Comparison of ENCODE assay signal across 18 cellular contexts in the genomic region with DNA sequence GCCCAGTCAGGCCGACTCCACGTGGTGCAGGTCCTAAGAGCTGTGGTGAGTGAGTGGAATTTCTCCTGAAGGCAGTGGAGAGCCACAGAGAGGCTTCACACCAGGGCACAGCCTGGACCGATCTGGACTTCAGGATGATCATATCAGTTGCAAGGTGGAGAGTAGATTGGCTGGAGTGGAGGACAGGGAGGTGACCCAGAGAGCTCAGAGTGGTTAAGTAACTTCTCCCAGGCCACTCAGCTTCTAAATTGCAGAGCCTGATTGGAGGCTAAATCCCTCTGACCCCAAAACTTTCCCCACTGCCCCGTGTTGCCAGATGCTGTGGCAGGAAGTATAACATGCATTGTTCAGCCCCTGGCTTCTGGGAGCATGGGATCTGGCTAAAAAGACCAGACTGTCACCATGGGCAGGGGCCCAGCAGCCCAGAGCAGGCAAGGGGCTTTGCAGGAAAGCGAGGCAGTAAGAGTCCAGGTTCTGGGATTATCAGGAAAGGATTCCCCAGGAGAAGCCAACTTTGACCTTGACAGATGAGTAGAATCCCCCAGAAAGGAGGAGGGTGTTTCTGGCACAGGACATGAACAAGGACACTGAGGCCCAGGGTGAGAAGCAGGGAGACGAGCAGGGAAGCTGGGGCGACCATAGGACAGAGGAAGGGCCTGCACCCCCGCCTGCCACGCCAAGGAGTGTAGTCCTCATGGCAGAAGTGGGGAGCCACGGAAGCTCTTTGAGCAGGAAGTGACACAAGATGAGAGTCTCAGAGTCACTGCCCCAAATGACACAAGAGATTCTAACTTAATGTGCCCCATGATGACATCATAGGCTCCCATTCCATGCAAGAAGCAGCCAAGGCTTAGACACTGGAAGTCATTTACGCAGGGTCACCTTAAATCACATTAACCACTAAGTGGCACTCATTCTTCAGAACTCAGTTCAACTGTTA. TPM values are rescaled to one million over a fixed set of nuclear protein-coding genes. Genes with fewer than 3 reads are reported as not detected.
A peak's percentile ranks its signal among the peaks of the same experiment; 100 is the strongest.
DNase-seq lines count a peak whose midpoint lies in the region; ATAC-seq, FAIRE-seq and TF ChIP-seq lines count a peak whose summit lies in the region.
"Had no signal": no experiment of that assay in that cellular context is flagged by ENCODE, and none has a peak within 500 bp of the region (broad histone marks: within the 10 kb centered on the region; RNA-seq: fewer than 3 reads in every experiment).

No MANE protein-coding gene starts in this region.

- ATAC-seq in HepG2 (no peak), right lobe of liver (no peak)
- no peak for ATAC-seq in activated CD8-positive, alpha-beta T cell treated with anti-CD3 and anti-CD28 coated beads for 36 hours
- ATAC-seq: activated CD4-positive, CD25-positive, alpha-beta regulatory T cell treated with anti-CD3 and anti-CD28 coated beads, Interleukin-2, amount 50 U/mL, for 24 hours; esophagus mucosa; left colon; SK-N-SH treated with all-trans-retinoic acid at 6 μM for 48 hours had no signal

- no TSS peak for BruUV-seq in HepG2 (replicated peaks; lab: Mats Ljungman, UMichigan)

- peaks cover 46% of the 10 kb centered on the region for H3K4me1 Mint-ChIP-seq in activated CD8-positive, alpha-beta T cell treated with anti-CD3 and anti-CD28 coated beads for 36 hours (ENCODE audit: low read depth)
- peaks cover 19% of the 10 kb centered on the region for H3K4me1 Mint-ChIP-seq in type B pancreatic cell (ENCODE audit: unreplicated experiment)

- no peaks in the 10 kb centered on the region for H3K9me3 Mint-ChIP-seq in activated CD8-positive, alpha-beta T cell treated with anti-CD3 and anti-CD28 coated beads for 36 hours
- no peaks in the 10 kb centered on the region for H3K9me3 Mint-ChIP-seq in type B pancreatic cell

- no peak overlapping the region for H3K9ac ChIP-seq in HepG2 (ENCODE audit: insufficient read depth, low read depth, low read length)

- peaks cover 32% of the 10 kb centered on the region for H3K4me1 ChIP-seq in HepG2 (ENCODE audit: insufficient read depth, low read length)
- peaks cover 0 to 31% (median 14%) of the 10 kb centered on the region in 4 donors for H3K4me1 ChIP-seq in right lobe of liver

- no peak for TF ChIP-seq POLR2A in HepG2 (IDR thresholded peaks at IDR 0.05; ENCODE audit: insufficient read depth in 1 of 2, low read depth in 2 of 2, low read length in 2 of 2)
- TF ChIP-seq POLR2A in right lobe of liver (IDR thresholded peaks at IDR 0.05) = no peak

- H3K36me3 ChIP-seq in HepG2 (replicated peaks in 1 of 2; ENCODE audit: control insufficient read depth in 1 of 2, insufficient read depth in 2 of 2, low read length in 2 of 2) = peaks cover 1 to 16% of the 10 kb centered on the region in 2 experiments; a peak in 2 of 5 replicates
- peaks cover 4 to 36% (median 21%) of the 10 kb centered on the region in 4 donors for H3K36me3 ChIP-seq in right lobe of liver
- H3K36me3 ChIP-seq: colonic mucosa had no signal

- CTCF ChIA-PET in HepG2 (lab: Yijun Ruan, JAX; ENCODE audit: low intra/inter-chr PET ratio, low total read pairs) (no interaction called here), GM10248 (lab: Yijun Ruan, JAX) (interaction anchor here (0.8 to 1.0 kb wide), 3 partner anchors 33 to 197 kb away, joined by 3 to 5 read pairs (median 4); no protein-coding TSS in a partner anchor)
- CTCF ChIA-PET in activated CD8-positive, alpha-beta T cell treated with anti-CD3 and anti-CD28 coated beads for 36 hours (lab: Charles Lee) = no interaction called here

- TF ChIP-seq EP300 in HepG2 (IDR thresholded peaks at IDR 0.05; ENCODE audit: low read depth in 2 of 2, low read length in 2 of 2) = no peak
- TF ChIP-seq EP300 in HepG2 (CRISPR knock-in tag; IDR thresholded peaks at IDR 0.05; ENCODE audit: borderline replicate concordance) = no peak

- H3K9me3 ChIP-seq in HepG2 (ENCODE audit: low read length) (no peaks in the 10 kb centered on the region), right lobe of liver (no peaks in the 10 kb centered on the region)
- H3K9me3 ChIP-seq: colonic mucosa, heart right ventricle had no signal

- in situ Hi-C loops in HepG2 (cut with HindIII; ENCODE audit: extremely low pct_ligation_motif_present, low pct_unique_long_range_greater_than_20kb) = no loop called here
- in situ Hi-C loops in GM13976 (cut with MboI; ENCODE audit: low sequenced_read_pairs, unreplicated experiment) = no loop called here

- H3K27ac ChIP-seq in HepG2 (ENCODE audit: extremely low read length, insufficient read depth, low read length) = no peak overlapping the region
- H3K27ac ChIP-seq in right lobe of liver = no peak overlapping the region
- H3K27ac ChIP-seq: colonic mucosa, heart right ventricle had no signal

- no peak for TF ChIP-seq CTCF in HepG2 (CRISPR knock-in tag; IDR thresholded peaks at IDR 0.05)
- no peak for TF ChIP-seq CTCF in right lobe of liver (IDR thresholded peaks at IDR 0.05)
- TF ChIP-seq CTCF in activated CD8-positive, alpha-beta T cell treated with anti-CD3 and anti-CD28 coated beads for 36 hours (IDR thresholded peaks at IDR 0.05) = no peak
- TF ChIP-seq CTCF in fibroblast of mammary gland (conservative IDR thresholded peaks at IDR 0.05; ENCODE audit: control insufficient read depth, insufficient read depth, low read depth, low read length) = no peak
- TF ChIP-seq CTCF in type B pancreatic cell (conservative IDR thresholded peaks at IDR 0.05) = no peak
- no peak for TF ChIP-seq CTCF in GM10248 (IDR thresholded peaks at IDR 0.05; ENCODE audit: control extremely low read depth, extremely low read depth, low read depth, missing control alignments)
- no peak for TF ChIP-seq CTCF in GM13976 (IDR thresholded peaks at IDR 0.05; ENCODE audit: borderline replicate concordance, control extremely low read depth, extremely low read depth, insufficient read depth, missing control alignments)

- H3K27me3 ChIP-seq in HepG2 (ENCODE audit: control insufficient read depth in 1 of 2, insufficient read depth in 2 of 2, low read length in 2 of 2) = no peaks in the 10 kb centered on the region
- H3K27me3 ChIP-seq in right lobe of liver = no peaks in the 10 kb centered on the region
- H3K27me3 ChIP-seq: colonic mucosa, heart right ventricle had no signal

- H3K79me2 ChIP-seq in HepG2 (ENCODE audit: insufficient read depth, low read length) = peaks cover 11% of the 10 kb centered on the region

- intact Hi-C loops in HepG2 (cut with micrococcal nuclease; ENCODE audit: unreplicated experiment) = no loop called here
- intact Hi-C loops in right lobe of liver (cut with DNase I) = no loop called here
- intact Hi-C loops in activated CD8-positive, alpha-beta T cell treated with anti-CD3 and anti-CD28 coated beads for 36 hours (cut with micrococcal nuclease) = no loop called here

- POLR2A ChIA-PET in HepG2 (lab: Yijun Ruan, JAX) = no interaction called here
- POLR2A ChIA-PET in activated CD8-positive, alpha-beta T cell treated with anti-CD3 and anti-CD28 coated beads for 36 hours (lab: Charles Lee) = interaction anchor here (0.6 kb wide), 1 partner anchor 12 kb away, joined by 3 read pairs; no protein-coding TSS in a partner anchor
- POLR2A ChIA-PET in GM10248 (lab: Yijun Ruan, JAX) = no interaction called here

- 96% methylated on average over 11 of the region's 11 CpGs for WGBS in HepG2 (ENCODE audit: low lambda C conversion rate)
- WGBS in right lobe of liver (ENCODE audit: insufficient coverage, low coverage, low lambda C conversion rate, missing lambda C conversion rate) = 76% methylated on average over 8 of the region's 11 CpGs

- H4K20me1 ChIP-seq in HepG2 (ENCODE audit: insufficient read depth, low read length) = no peaks in the 10 kb centered on the region; the same call in none of the 2 replicates

- TF ChIP-seq RAD21 in HepG2 (CRISPR knock-in tag; IDR thresholded peaks at IDR 0.05) = no peak

- H3K4me3 ChIP-seq in HepG2 (replicated peaks in 1 of 3; ENCODE audit: insufficient read depth in 1 of 3, low read depth in 2 of 3, low read length in 3 of 3) = no peak overlapping the region
- H3K4me3 ChIP-seq in right lobe of liver = no peak overlapping the region
- no peak overlapping the region for H3K4me3 ChIP-seq in fibroblast of mammary gland (ENCODE audit: control insufficient read depth, low read depth, low read length)
- H3K4me3 ChIP-seq: colonic mucosa, heart right ventricle had no signal

- no peak for DNase-seq in HepG2 (ENCODE audit: low spot score)
- no peak for DNase-seq in right lobe of liver
- DNase-seq in activated CD8-positive, alpha-beta T cell treated with anti-CD3 and anti-CD28 coated beads for 36 hours = no peak
- peak; percentile 29 for DNase-seq in fibroblast of mammary gland (ENCODE audit: low read depth)
- DNase-seq in type B pancreatic cell (ENCODE audit: extremely low spot score, unreplicated experiment) = no peak
- DNase-seq in GM10248 (ENCODE audit: extremely low spot score) = no peak
- no peak for DNase-seq in NAMALWA (ENCODE audit: low spot score)
- no peak for DNase-seq in GM13976 (ENCODE audit: low spot score)
- DNase-seq: activated gamma-delta T cell treated with Interleukin-2 at 50 U/mL for 16 hours; colonic mucosa; heart right ventricle; NCI-H1092; NCI-H226; stimulated activated CD4-positive, alpha-beta T cell treated with anti-CD3 and anti-CD28 coated beads, Interleukin-1b, Interleukin-23, amount 100 ng/mL, for 48 hours had no signal

- no peak overlapping the region for H2AFZ ChIP-seq in HepG2 (ENCODE audit: low read length)

- H3K36me3 Mint-ChIP-seq in activated CD8-positive, alpha-beta T cell treated with anti-CD3 and anti-CD28 coated beads for 36 hours (ENCODE audit: low read depth) = peaks cover 11% of the 10 kb centered on the region
- H3K36me3 Mint-ChIP-seq in type B pancreatic cell = peaks cover 7% of the 10 kb centered on the region

- no peaks in the 10 kb centered on the region for H3K27me3 Mint-ChIP-seq in activated CD8-positive, alpha-beta T cell treated with anti-CD3 and anti-CD28 coated beads for 36 hours
- H3K27me3 Mint-ChIP-seq in type B pancreatic cell = no peaks in the 10 kb centered on the region

- peak overlapping the region; percentile 72 for H3K27ac Mint-ChIP-seq in activated CD8-positive, alpha-beta T cell treated with anti-CD3 and anti-CD28 coated beads for 36 hours
- peak overlapping the region; percentile 53 for H3K27ac Mint-ChIP-seq in type B pancreatic cell

- H3K4me2 ChIP-seq in HepG2 (ENCODE audit: low read depth, low read length) = no peak overlapping the region

- no peak for FAIRE-seq in HepG2 (lab: Jason Lieb, UNC)

- H3K4me3 Mint-ChIP-seq in activated CD8-positive, alpha-beta T cell treated with anti-CD3 and anti-CD28 coated beads for 36 hours = no peak overlapping the region
- H3K4me3 Mint-ChIP-seq in type B pancreatic cell = no peak overlapping the region

RNA-seq across cellular contexts. Expression of a gene that starts 4.8 kb away (rescaled TPM):
- total RNA-seq in HepG2 (2016; rRNA removed; fragmentation: Illumina TruSeq; extraction: Trizol) (6.1 and 7.0 TPM in 2 replicates), right lobe of liver (100 to 1,000 TPM in 3 of 6 experiments, 10 to 100 TPM in 3; 11.6 to 134 (median 83.9) TPM), type B pancreatic cell (ENCODE audit: low replicate concordance) (19.5 and 26.0 TPM in 2 replicates)
- 2.8 and 3.3 TPM in 2 replicates for total RNA-seq in HepG2 (2016; cell fraction: cytosol; rRNA removed; fragmentation: Illumina TruSeq; extraction: Trizol; ENCODE audit: low read depth)
- total RNA-seq in HepG2 (2016; cell fraction: insoluble cytoplasmic fraction; rRNA removed; fragmentation: Illumina TruSeq; extraction: Trizol) = 5.8 and 7.5 TPM in 2 replicates
- 9.9 and 10.1 TPM in 2 replicates for total RNA-seq in HepG2 (2016; cell fraction: membrane; rRNA removed; fragmentation: Illumina TruSeq; extraction: Trizol)
- total RNA-seq in HepG2 (2016; cell fraction: nucleus; rRNA removed; fragmentation: Illumina TruSeq; extraction: Trizol) = 8.9 and 10.1 TPM in 2 replicates
- polyA plus RNA-seq in HepG2 (2011; rRNA removed) = 2.6 and 2.9 TPM in 2 replicates
- polyA plus RNA-seq in HepG2 (2011; cell fraction: cytosol; rRNA removed) = 1.8 and 3.3 TPM in 2 replicates
- polyA plus RNA-seq in HepG2 (2011; cell fraction: nucleus; rRNA removed) = 5.3 and 6.1 TPM in 2 replicates
- polyA plus RNA-seq in HepG2 (2012) = 5.5 and 7.2 TPM in 2 replicates
- 4.4 and 5.2 TPM in 2 replicates for polyA plus RNA-seq in HepG2 (2016; cell fraction: cytosol; fragmentation: Illumina TruSeq; extraction: Trizol; ENCODE audit: low read depth)
- 8.6 and 9.4 TPM in 2 replicates for polyA plus RNA-seq in HepG2 (2016; cell fraction: insoluble cytoplasmic fraction; fragmentation: Illumina TruSeq; extraction: Trizol; ENCODE audit: low read depth)
- polyA plus RNA-seq in HepG2 (2016; cell fraction: membrane; fragmentation: Illumina TruSeq; extraction: Trizol; ENCODE audit: low read depth) = 10.8 and 11.1 TPM in 2 replicates
- 11.8 and 12.4 TPM in 2 replicates for polyA plus RNA-seq in HepG2 (2016; cell fraction: nucleus; fragmentation: Illumina TruSeq; extraction: Trizol; ENCODE audit: insufficient read depth, low read depth)
- polyA minus RNA-seq in HepG2 (2011; rRNA and poly(A)+ RNA removed; ENCODE audit: low replicate concordance) = 22.9 and 26.1 TPM in 2 replicates
- polyA minus RNA-seq in HepG2 (2011; cell fraction: cytosol; rRNA and poly(A)+ RNA removed) = 6.5 and 8.0 TPM in 2 replicates
- 3.4 and 5.5 TPM in 2 replicates for polyA minus RNA-seq in HepG2 (2011; cell fraction: nucleus; rRNA and poly(A)+ RNA removed)
- 1 to 10 TPM; 9.3 to 9.4 TPM for total RNA-seq in activated CD8-positive, alpha-beta T cell treated with anti-CD3 and anti-CD28 coated beads for 36 hours

RNA-seq across cellular contexts. Expression of a gene that starts 37.5 kb away (rescaled TPM):
- total RNA-seq in HepG2 (2016; rRNA removed; fragmentation: Illumina TruSeq; extraction: Trizol) (8.8 and 12.2 TPM in 2 replicates), right lobe of liver (100 to 1,000 TPM in 1 of 6 experiments, 10 to 100 TPM in 5; 19.6 to 104 (median 31.5) TPM), type B pancreatic cell (ENCODE audit: low replicate concordance) (27.7 and 37.0 TPM in 2 replicates)
- 8.5 and 9.2 TPM in 2 replicates for total RNA-seq in HepG2 (2016; cell fraction: cytosol; rRNA removed; fragmentation: Illumina TruSeq; extraction: Trizol; ENCODE audit: low read depth)
- 7.8 and 11.7 TPM in 2 replicates for total RNA-seq in HepG2 (2016; cell fraction: insoluble cytoplasmic fraction; rRNA removed; fragmentation: Illumina TruSeq; extraction: Trizol)
- 7.7 and 7.9 TPM in 2 replicates for total RNA-seq in HepG2 (2016; cell fraction: membrane; rRNA removed; fragmentation: Illumina TruSeq; extraction: Trizol)
- total RNA-seq in HepG2 (2016; cell fraction: nucleus; rRNA removed; fragmentation: Illumina TruSeq; extraction: Trizol) = 14.4 and 18.4 TPM in 2 replicates
- polyA plus RNA-seq in HepG2 (2011; rRNA removed) = 10.0 and 10.1 TPM in 2 replicates
- polyA plus RNA-seq in HepG2 (2011; cell fraction: cytosol; rRNA removed) = 4.5 and 4.8 TPM in 2 replicates
- 42.1 and 49.3 TPM in 2 replicates for polyA plus RNA-seq in HepG2 (2011; cell fraction: nucleus; rRNA removed)
- polyA plus RNA-seq in HepG2 (2012) = 8.4 and 8.8 TPM in 2 replicates
- 0.70 and 0.83 TPM in 2 replicates for polyA plus RNA-seq in HepG2 (2016; cell fraction: cytosol; fragmentation: Illumina TruSeq; extraction: Trizol; ENCODE audit: low read depth)
- polyA plus RNA-seq in HepG2 (2016; cell fraction: insoluble cytoplasmic fraction; fragmentation: Illumina TruSeq; extraction: Trizol; ENCODE audit: low read depth) = 6.0 and 7.6 TPM in 2 replicates
- polyA plus RNA-seq in HepG2 (2016; cell fraction: membrane; fragmentation: Illumina TruSeq; extraction: Trizol; ENCODE audit: low read depth) = 1.9 and 2.1 TPM in 2 replicates
- polyA plus RNA-seq in HepG2 (2016; cell fraction: nucleus; fragmentation: Illumina TruSeq; extraction: Trizol; ENCODE audit: insufficient read depth, low read depth) = 27.9 and 28.8 TPM in 2 replicates
- 28.6 and 30.6 TPM in 2 replicates for polyA minus RNA-seq in HepG2 (2011; rRNA and poly(A)+ RNA removed; ENCODE audit: low replicate concordance)
- 7.2 and 7.8 TPM in 2 replicates for polyA minus RNA-seq in HepG2 (2011; cell fraction: cytosol; rRNA and poly(A)+ RNA removed)
- 25.4 and 26.0 TPM in 2 replicates for polyA minus RNA-seq in HepG2 (2011; cell fraction: nucleus; rRNA and poly(A)+ RNA removed)
- total RNA-seq in activated CD8-positive, alpha-beta T cell treated with anti-CD3 and anti-CD28 coated beads for 36 hours = 10 to 100 TPM; 12.3 to 15.7 TPM
